11 cellular contexts compared by ENCODE assay signal in the genomic region with DNA sequence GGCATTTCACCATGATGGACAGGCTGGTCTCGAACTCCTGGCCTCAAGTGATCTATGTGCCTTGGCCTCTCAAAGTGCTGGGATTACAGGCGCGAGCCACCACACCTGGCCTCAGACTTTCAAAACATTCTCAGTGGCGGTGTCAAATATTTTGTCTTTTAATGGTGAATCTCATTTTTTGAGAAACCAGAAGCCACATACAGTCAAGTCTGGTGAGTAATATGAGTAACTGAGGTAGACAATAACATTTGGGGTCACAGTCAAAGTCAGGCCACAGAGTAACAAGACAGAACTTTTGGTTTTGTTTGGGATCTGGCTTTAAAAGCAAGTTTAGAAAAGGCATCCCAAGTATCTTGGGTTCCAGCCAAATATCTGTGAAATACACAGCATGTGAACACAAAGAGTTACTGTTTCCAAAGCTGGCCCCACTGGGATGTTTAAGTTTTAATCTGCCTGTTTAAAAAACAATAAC. TPM values are rescaled to one million over a fixed set of nuclear protein-coding genes. Genes with fewer than 3 reads are reported as not detected.
DNase-seq lines count a peak whose midpoint lies in the region; ATAC-seq, FAIRE-seq and TF ChIP-seq lines count a peak whose summit lies in the region.
"Had no signal": no experiment of that assay in that cellular context is flagged by ENCODE, and none has a peak within 500 bp of the region (broad histone marks: within the 10 kb centered on the region; RNA-seq: fewer than 3 reads in every experiment).

No MANE protein-coding gene starts in this region.

- intact Hi-C loops in GM12878 (cut with micrococcal nuclease; ENCODE audit: unreplicated experiment) = no loop called here

- BruUV-seq in GM12878 (replicated peaks; lab: Mats Ljungman, UMichigan) = no TSS peak

- H3K27me3 ChIP-seq in CD4-positive, CD25-positive, alpha-beta regulatory T cell (ENCODE audit: control insufficient read depth, insufficient read depth, low read length) = no peaks in the 10 kb centered on the region
- 0 out of 2 replicates have a peak, but pooled peaks cover 9% of the 10 kb centered on the region for H3K27me3 ChIP-seq in GM23248 (replicated peaks; ENCODE audit: insufficient read depth)
- no peaks in the 10 kb centered on the region for H3K27me3 ChIP-seq in GM12878 (replicated peaks in 1 of 2; ENCODE audit: control insufficient read depth in 2 of 2, insufficient read depth in 2 of 2, low read length in 1 of 2)
- no peaks in the 10 kb centered on the region for H3K27me3 ChIP-seq in GM23338 (ENCODE audit: insufficient read depth)
- H3K27me3 ChIP-seq in gastroesophageal sphincter = peaks cover 6% of the 10 kb centered on the region

- no peaks in the 10 kb centered on the region for H3K9me3 ChIP-seq in CD4-positive, CD25-positive, alpha-beta regulatory T cell (ENCODE audit: control insufficient read depth in 2 of 2, low read length in 2 of 2)
- no peaks in the 10 kb centered on the region for H3K9me3 ChIP-seq in GM23248 (ENCODE audit: low read depth)
- H3K9me3 ChIP-seq in GM12878 (replicated peaks; ENCODE audit: control insufficient read depth, insufficient read depth, low read length) = no peaks in the 10 kb centered on the region; the same call in 2 of the 3 replicates
- H3K9me3 ChIP-seq in gastroesophageal sphincter = no peaks in the 10 kb centered on the region

- H4K20me1 ChIP-seq in GM23248 (ENCODE audit: insufficient read depth) = no peaks in the 10 kb centered on the region
- peaks cover 7% of the 10 kb centered on the region; the same call in 1 of the 2 replicates for H4K20me1 ChIP-seq in GM12878 (ENCODE audit: control insufficient read depth, insufficient read depth)
- no peaks in the 10 kb centered on the region for H4K20me1 ChIP-seq in GM23338 (replicated peaks; ENCODE audit: insufficient read depth)

- H3K36me3 Mint-ChIP-seq in CD4-positive, CD25-positive, alpha-beta regulatory T cell = peaks cover 72% of the 10 kb centered on the region
- no peaks in the 10 kb centered on the region; the same call in 2 of the 3 replicates for H3K36me3 Mint-ChIP-seq in GM23338 (ENCODE audit: low read depth)

- in situ Hi-C loops in GM23248 (cut with MboI) = no loop called here
- in situ Hi-C loops in GM12878 (cut with MboI) = no loop called here

- peaks cover 74% of the 10 kb centered on the region for H3K4me1 ChIP-seq in CD4-positive, CD25-positive, alpha-beta regulatory T cell (ENCODE audit: control insufficient read depth, insufficient read depth, low read length, poor library complexity, severe bottlenecking)
- H3K4me1 ChIP-seq in GM23248 (ENCODE audit: insufficient read depth) = no peaks in the 10 kb centered on the region
- peaks cover 55% of the 10 kb centered on the region for H3K4me1 ChIP-seq in GM12878 (ENCODE audit: control insufficient read depth, insufficient read depth, low read length)
- H3K4me1 ChIP-seq in GM23338 (ENCODE audit: insufficient read depth) = peaks cover 4% of the 10 kb centered on the region; the same call in 1 of the 2 replicates
- H3K4me1 ChIP-seq in gastroesophageal sphincter = peaks cover 0 to 12% (median 0%) of the 10 kb centered on the region in 3 donors

- TF ChIP-seq EP300 in GM12878 (IDR thresholded peaks at IDR 0.05; ENCODE audit: borderline replicate concordance in 1 of 2, control insufficient read depth in 1 of 2, low read depth in 2 of 2, low read length in 2 of 2) = no peak
- TF ChIP-seq EP300 in gastroesophageal sphincter (IDR thresholded peaks at IDR 0.05) = no peak

- POLR2A ChIA-PET in GM12878 (lab: Charles Lee) = no interaction called here

- CTCF ChIA-PET in GM12878 (lab: Yijun Ruan, JAX) = no interaction called here

- H3K4me2 ChIP-seq in GM23248 (ENCODE audit: unreplicated experiment) (no peak overlapping the region), GM12878 (ENCODE audit: control insufficient read depth, insufficient read depth) (no peak overlapping the region), GM23338 (no peak overlapping the region)

- no peak overlapping the region for H2AFZ ChIP-seq in GM23248
- no peak overlapping the region for H2AFZ ChIP-seq in GM12878 (ENCODE audit: control insufficient read depth, low read depth, low read length)
- no peak overlapping the region for H2AFZ ChIP-seq in GM23338

- no peak overlapping the region for H3K4me3 Mint-ChIP-seq in CD4-positive, CD25-positive, alpha-beta regulatory T cell
- H3K4me3 Mint-ChIP-seq in GM23338 = no peak overlapping the region
- H3K4me3 Mint-ChIP-seq: memory B cell had no signal

- H3K27me3 Mint-ChIP-seq in CD4-positive, CD25-positive, alpha-beta regulatory T cell = no peaks in the 10 kb centered on the region
- peaks cover 14% of the 10 kb centered on the region for H3K27me3 Mint-ChIP-seq in GM23338 (ENCODE audit: insufficient read depth, low read depth, poor library complexity)

- H3K9ac ChIP-seq in GM23248 (no peak overlapping the region), GM12878 (ENCODE audit: control insufficient read depth, insufficient read depth, low read length) (no peak overlapping the region)

- FAIRE-seq in GM12878 (lab: Jason Lieb, UNC) = no peak
- FAIRE-seq in GM12892 (lab: Jason Lieb, UNC) = no peak

- RAD21 ChIA-PET in GM12878 (lab: Charles Lee; ENCODE audit: unreplicated experiment) = no interaction called here

- 90 to 96% methylated on average over 4 of the region's 4 CpGs for WGBS in GM23248 (ENCODE audit: low coverage in 1 of 2, low lambda C conversion rate in 2 of 2, missing lambda C conversion rate in 2 of 2), 2 experiments
- WGBS in GM12878 (ENCODE audit: insufficient coverage, insufficient replicate concordance, low lambda C conversion rate, missing lambda C conversion rate) = 69% methylated on average over 4 of the region's 4 CpGs
- 86 to 96% methylated on average over 1 to 4 of the region's 4 CpGs for WGBS in gastroesophageal sphincter (ENCODE audit: low coverage in 1 of 2), 2 donors

- peak overlapping the region in 2 of 3 donors; percentile 56 to 63 for H3K27ac Mint-ChIP-seq in CD4-positive, CD25-positive, alpha-beta regulatory T cell
- no peak overlapping the region for H3K27ac Mint-ChIP-seq in GM23338
- H3K27ac Mint-ChIP-seq: activated T-helper 2 cell treated with anti-CD3 and anti-CD28 coated beads, Interferon-gamma antibody, Interleukin-2, Interleukin-4, amounts not matched to agents 10 μg/mL and 5 μg/mL and 100 μg/mL, durations not matched to agents 14 hours and 24 hours and 36 hours; memory B cell had no signal

- TF ChIP-seq RAD21 in GM12878 (IDR thresholded peaks at IDR 0.05; ENCODE audit: insufficient read depth, low read depth, low read length) = no peak

- SMC1A ChIA-PET in GM12878 (lab: Charles Lee; ENCODE audit: uncharacterized antibody, unreplicated experiment) = interaction anchor here (1.0 to 1.2 kb wide), 2 partner anchors 11 to 12 kb away, joined by 3 read pairs; no protein-coding TSS in a partner anchor

- DNase-seq in CD4-positive, CD25-positive, alpha-beta regulatory T cell = peak in 1 of 3 donors; percentile 67
- DNase-seq in GM23248 (peak; percentile 60), GM12878 (ENCODE audit: low read depth, low spot score) (no peak), myocyte (ENCODE audit: low read depth) (peak; percentile 55), NCI-H524 treated with DMSO at 0.1 percent for 48 hours (lab: John Stamatoyannopoulos, UW) (no peak), GM12892 (ENCODE audit: insufficient read length) (no peak), GM23338 (ENCODE audit: low spot score) (no peak)

- H3K27ac ChIP-seq in CD4-positive, CD25-positive, alpha-beta regulatory T cell (ENCODE audit: insufficient read depth, low read length, poor library complexity, severe bottlenecking) = peak overlapping the region; percentile 29
- H3K27ac ChIP-seq in GM23248 (no peak overlapping the region), GM12878 (ENCODE audit: control insufficient read depth, insufficient read depth) (no peak overlapping the region), GM23338 (ENCODE audit: low read depth) (no peak overlapping the region), gastroesophageal sphincter (no peak overlapping the region)

- peaks cover 49% of the 10 kb centered on the region for H3K36me3 ChIP-seq in CD4-positive, CD25-positive, alpha-beta regulatory T cell (ENCODE audit: control insufficient read depth, insufficient read depth, low read length)
- H3K36me3 ChIP-seq in GM23248 (ENCODE audit: low read depth) (no peaks in the 10 kb centered on the region), GM12878 (ENCODE audit: control insufficient read depth in 2 of 2, insufficient read depth in 2 of 2, low read length in 1 of 2) (peaks cover 13 to 42% of the 10 kb centered on the region in 2 experiments), GM23338 (ENCODE audit: insufficient read depth) (no peaks in the 10 kb centered on the region), gastroesophageal sphincter (no peaks in the 10 kb centered on the region)

- H3K79me2 ChIP-seq in GM23248 (ENCODE audit: insufficient read depth) (no peaks in the 10 kb centered on the region), GM12878 (ENCODE audit: control insufficient read depth, insufficient read depth, low read length) (peaks cover 2% of the 10 kb centered on the region), GM23338 (replicated peaks; ENCODE audit: insufficient read depth) (no peaks in the 10 kb centered on the region)

- peak in 1 of 2 donors; percentile 29 for ATAC-seq in CD4-positive, CD25-positive, alpha-beta regulatory T cell (ENCODE audit: low read depth in 2 of 2)
- ATAC-seq in GM12878 (no peak), GM23338 (no peak), gastroesophageal sphincter (no peak)

- no peak for TF ChIP-seq POLR2A in GM12878 (IDR thresholded peaks at IDR 0.05; ENCODE audit: low read depth, low read length)
- no peak for TF ChIP-seq POLR2A in GM12892 (IDR thresholded peaks at IDR 0.05; ENCODE audit: low read depth, low read length)
- TF ChIP-seq POLR2A in gastroesophageal sphincter (IDR thresholded peaks at IDR 0.05) = no peak

- H3K9me2 ChIP-seq in GM23248 (ENCODE audit: insufficient read depth) = no peaks in the 10 kb centered on the region
- H3K9me2 ChIP-seq in GM23338 (ENCODE audit: insufficient read depth) = peaks cover 4% of the 10 kb centered on the region; the same call in 1 of the 2 replicates

- H3F3A ChIP-seq in GM23248 (ENCODE audit: insufficient read depth) (0 out of 2 replicates have a peak, but pooled peaks cover 5% of the 10 kb centered on the region), GM23338 (replicated peaks; ENCODE audit: low read depth) (no peaks in the 10 kb centered on the region)

- no peak overlapping the region for H3K4me3 ChIP-seq in CD4-positive, CD25-positive, alpha-beta regulatory T cell (ENCODE audit: low read depth, low read length)
- H3K4me3 ChIP-seq in GM23248 = no peak overlapping the region
- no peak overlapping the region for H3K4me3 ChIP-seq in GM12878
- H3K4me3 ChIP-seq in GM23338 = no peak overlapping the region
- H3K4me3 ChIP-seq in gastroesophageal sphincter = no peak overlapping the region

- TF ChIP-seq CTCF in GM12878 (IDR thresholded peaks at IDR 0.05 in 2 of 3, conservative IDR thresholded peaks at IDR 0.05 in 1 of 3; ENCODE audit: control insufficient read depth in 2 of 3, extremely low read depth in 1 of 3, insufficient read depth in 1 of 3, low read depth in 3 of 3, low read length in 3 of 3) (no peak), GM23338 (conservative IDR thresholded peaks at IDR 0.05; ENCODE audit: low read depth in 2 of 2) (no peak), gastroesophageal sphincter (IDR thresholded peaks at IDR 0.05) (no peak)

- peaks cover 0 to 1% (median 0%) of the 10 kb centered on the region in 7 donors for H3K9me3 Mint-ChIP-seq in CD4-positive, CD25-positive, alpha-beta regulatory T cell
- peaks cover 3% of the 10 kb centered on the region; the same call in 1 of the 3 replicates for H3K9me3 Mint-ChIP-seq in GM23338
- H3K9me3 Mint-ChIP-seq: activated T-helper 2 cell treated with anti-CD3 and anti-CD28 coated beads, Interferon-gamma antibody, Interleukin-2, Interleukin-4, amounts not matched to agents 10 μg/mL and 5 μg/mL and 100 μg/mL, durations not matched to agents 14 hours and 24 hours and 36 hours; memory B cell had no signal

- H3K4me1 Mint-ChIP-seq in CD4-positive, CD25-positive, alpha-beta regulatory T cell = peaks cover 27 to 90% (median 69%) of the 10 kb centered on the region in 4 donors
- H3K4me1 Mint-ChIP-seq in GM23338 = peaks cover 40% of the 10 kb centered on the region

RNA-seq across cellular contexts. Expression of a gene that starts 5.6 kb away (rescaled TPM):
- total RNA-seq in CD4-positive, CD25-positive, alpha-beta regulatory T cell = 13.0 TPM
- 1 to 10 TPM in 3 of 4 donors, under 1 TPM in 1; 0.91 to 1.8 (median 1.5) TPM for polyA plus RNA-seq in CD4-positive, CD25-positive, alpha-beta regulatory T cell
- total RNA-seq in GM23248 (2014; rRNA removed; shearing (Covaris generic)) = not detected in 2 replicates
- not detected in 2 replicates for polyA plus RNA-seq in GM23248 (2016; fragmentation: Nextera tagmentation; extraction: Ambion mirVana)
- total RNA-seq in GM12878 (2013; cell fraction: nucleolus; rRNA removed) = 59.4 and 63.4 TPM in 2 replicates
- 1.5 and 2.1 TPM in 2 replicates for total RNA-seq in GM12878 (2014; rRNA removed)
- 2.6 and 2.7 TPM in 2 replicates for total RNA-seq in GM12878 (2014; rRNA removed; fragmentation: Illumina TruSeq; extraction: Trizol)
- 1.6 and 2.2 TPM in 2 replicates for total RNA-seq in GM12878 (2021)
- polyA plus RNA-seq in GM12878 (2011; ENCODE audit: low read depth) = 0.21 TPM
- polyA plus RNA-seq in GM12878 (2011; rRNA removed) = 2.9 and 3.7 TPM in 2 replicates
- 0.75 and 0.79 TPM in 2 replicates for polyA plus RNA-seq in GM12878 (2011; cell fraction: cytosol; rRNA removed)
- polyA plus RNA-seq in GM12878 (2011; cell fraction: nucleus; rRNA removed) = 3.0 and 3.5 TPM in 2 replicates
- polyA plus RNA-seq in GM12878 (2012) = 0.31 and 0.35 TPM in 2 replicates
- polyA plus RNA-seq in GM12878 (2014; fragmentation: Illumina TruSeq; extraction: Trizol) = 0.14 and 0.87 TPM in 2 replicates
- 1 to 10 TPM in 1 of 2 experiments, under 1 TPM in 1; 0.33 to 1.6 TPM for polyA plus RNA-seq in GM12878 (2014; fragmentation: Nextera tagmentation; extraction: Ambion mirVana)
- 1.3 TPM in 2 replicates for polyA plus RNA-seq in GM12878 (2014; rRNA removed)
- polyA plus RNA-seq in GM12878 (2016; fragmentation: Nextera tagmentation; extraction: Ambion mirVana) = 1 to 10 TPM; 1.6 to 2.0 TPM
- polyA minus RNA-seq in GM12878 (2011; rRNA and poly(A)+ RNA removed) = 3.3 and 3.4 TPM in 2 replicates
- polyA minus RNA-seq in GM12878 (2011; cell fraction: cytosol; rRNA and poly(A)+ RNA removed) = not detected in 2 replicates
- 2.7 and 4.8 TPM in 2 replicates for polyA minus RNA-seq in GM12878 (2011; cell fraction: nucleus; rRNA and poly(A)+ RNA removed)
- not detected in 2 replicates for total RNA-seq in myocyte
- polyA plus RNA-seq in myocyte (2012) = not detected
- polyA plus RNA-seq in GM12892 (2012; ENCODE audit: missing spikeins) = not detected
- not detected in 2 replicates for total RNA-seq in GM23338 (2014; rRNA removed; shearing (Covaris generic))
- not detected in 2 replicates for polyA plus RNA-seq in GM23338 (2016; fragmentation: Nextera tagmentation; extraction: Ambion mirVana)
- not detected for total RNA-seq in gastroesophageal sphincter
- total RNA-seq: epithelial cell of proximal tubule had no signal

RNA-seq across cellular contexts. Expression of a gene that starts 40.1 kb away (rescaled TPM):
- 3.2 TPM for total RNA-seq in CD4-positive, CD25-positive, alpha-beta regulatory T cell
- under 1 TPM in 3 of 4 donors, not detected in 1; 0.01 to 0.05 (median 0.03) TPM for polyA plus RNA-seq in CD4-positive, CD25-positive, alpha-beta regulatory T cell
- not detected in 2 replicates for total RNA-seq in GM23248 (2014; rRNA removed; shearing (Covaris generic))
- not detected in 2 replicates for polyA plus RNA-seq in GM23248 (2016; fragmentation: Nextera tagmentation; extraction: Ambion mirVana)
- total RNA-seq in GM12878 (2013; cell fraction: nucleolus; rRNA removed) = 0.04 and 0.49 TPM in 2 replicates
- total RNA-seq in GM12878 (2014; rRNA removed) = not detected in 2 replicates
- not detected in 2 replicates for total RNA-seq in GM12878 (2014; rRNA removed; fragmentation: Illumina TruSeq; extraction: Trizol)
- total RNA-seq in GM12878 (2021) = 0.03 and 0.05 TPM in 2 replicates
- polyA plus RNA-seq in GM12878 (2011; ENCODE audit: low read depth) = not detected
- polyA plus RNA-seq in GM12878 (2011; rRNA removed) = 0.01 TPM in 1 of 2 replicates, not detected in the other
- under 0.01 TPM in 2 replicates for polyA plus RNA-seq in GM12878 (2011; cell fraction: cytosol; rRNA removed)
- 0.06 TPM in 2 replicates for polyA plus RNA-seq in GM12878 (2011; cell fraction: nucleus; rRNA removed)
- 0.03 TPM in 1 of 2 replicates, not detected in the other for polyA plus RNA-seq in GM12878 (2012)
- polyA plus RNA-seq in GM12878 (2014; fragmentation: Illumina TruSeq; extraction: Trizol) = 0.01 TPM in 1 of 2 replicates, not detected in the other
- polyA plus RNA-seq in GM12878 (2014; fragmentation: Nextera tagmentation; extraction: Ambion mirVana) = not detected
- 0.01 TPM in 1 of 2 replicates, not detected in the other for polyA plus RNA-seq in GM12878 (2014; rRNA removed)
- not detected for polyA plus RNA-seq in GM12878 (2016; fragmentation: Nextera tagmentation; extraction: Ambion mirVana)
- polyA minus RNA-seq in GM12878 (2011; rRNA and poly(A)+ RNA removed) = 0.21 TPM in 1 of 2 replicates, not detected in the other
- polyA minus RNA-seq in GM12878 (2011; cell fraction: cytosol; rRNA and poly(A)+ RNA removed) = not detected in 2 replicates
- not detected in 2 replicates for polyA minus RNA-seq in GM12878 (2011; cell fraction: nucleus; rRNA and poly(A)+ RNA removed)
- total RNA-seq in myocyte = not detected in 2 replicates
- not detected for polyA plus RNA-seq in myocyte (2012)
- 0.02 TPM for polyA plus RNA-seq in GM12892 (2012; ENCODE audit: missing spikeins)
- 13.5 and 15.9 TPM in 2 replicates for total RNA-seq in GM23338 (2014; rRNA removed; shearing (Covaris generic))
- polyA plus RNA-seq in GM23338 (2016; fragmentation: Nextera tagmentation; extraction: Ambion mirVana) = 3.5 and 3.7 TPM in 2 replicates
- 1 to 10 TPM in 2 of 4 donors, under 1 TPM in 2; 0.46 to 4.2 (median 0.81) TPM for total RNA-seq in gastroesophageal sphincter

RNA-seq across cellular contexts. Expression of a gene that starts 53.7 kb away (rescaled TPM):
- 160 TPM for total RNA-seq in CD4-positive, CD25-positive, alpha-beta regulatory T cell
- 10 to 100 TPM; 48.9 to 79.2 (median 52.2) TPM for polyA plus RNA-seq in CD4-positive, CD25-positive, alpha-beta regulatory T cell
- total RNA-seq in GM23248 (2014; rRNA removed; shearing (Covaris generic)) = not detected in 2 replicates
- polyA plus RNA-seq in GM23248 (2016; fragmentation: Nextera tagmentation; extraction: Ambion mirVana) (not detected in 2 replicates), GM12878 (2011; rRNA removed) (59.1 and 79.1 TPM in 2 replicates), GM12878 (2014; fragmentation: Illumina TruSeq; extraction: Trizol) (30.1 and 37.5 TPM in 2 replicates), GM12878 (2014; fragmentation: Nextera tagmentation; extraction: Ambion mirVana) (1 to 10 TPM; 3.3 to 5.4 TPM), GM12878 (2014; rRNA removed) (63.7 and 65.8 TPM in 2 replicates), GM12878 (2016; fragmentation: Nextera tagmentation; extraction: Ambion mirVana) (10 to 100 TPM; 59.0 to 60.2 TPM), GM23338 (2016; fragmentation: Nextera tagmentation; extraction: Ambion mirVana) (not detected in 2 replicates)
- 205 and 218 TPM in 2 replicates for total RNA-seq in GM12878 (2013; cell fraction: nucleolus; rRNA removed)
- total RNA-seq in GM12878 (2014; rRNA removed) (61.0 and 68.1 TPM in 2 replicates), GM12878 (2014; rRNA removed; fragmentation: Illumina TruSeq; extraction: Trizol) (30.2 and 31.6 TPM in 2 replicates), GM12878 (2021) (68.8 and 77.8 TPM in 2 replicates), myocyte (not detected in 2 replicates), gastroesophageal sphincter (1 to 10 TPM in 3 of 4 donors, under 1 TPM in 1; 0.67 to 3.1 (median 1.7) TPM)
- 9.7 TPM for polyA plus RNA-seq in GM12878 (2011; ENCODE audit: low read depth)
- 101 and 123 TPM in 2 replicates for polyA plus RNA-seq in GM12878 (2011; cell fraction: cytosol; rRNA removed)
- 141 and 178 TPM in 2 replicates for polyA plus RNA-seq in GM12878 (2011; cell fraction: nucleus; rRNA removed)
- 22.0 and 26.1 TPM in 2 replicates for polyA plus RNA-seq in GM12878 (2012)
- 62.8 and 82.6 TPM in 2 replicates for polyA minus RNA-seq in GM12878 (2011; rRNA and poly(A)+ RNA removed)
- polyA minus RNA-seq in GM12878 (2011; cell fraction: cytosol; rRNA and poly(A)+ RNA removed) = 25.3 and 35.1 TPM in 2 replicates
- 39.8 and 66.1 TPM in 2 replicates for polyA minus RNA-seq in GM12878 (2011; cell fraction: nucleus; rRNA and poly(A)+ RNA removed)
- polyA plus RNA-seq in myocyte (2012) = not detected
- 3.3 TPM for polyA plus RNA-seq in GM12892 (2012; ENCODE audit: missing spikeins)
- total RNA-seq in GM23338 (2014; rRNA removed; shearing (Covaris generic)) = 0.42 TPM in 1 of 2 replicates, not detected in the other
- total RNA-seq: epithelial cell of proximal tubule had no signal

Comparison
In these comparisons a context has a peak if more than half of its experiments do, and no peak if none do; other contexts are left out.
1. DNase-seq: peak in GM23248 (single experiment) and myocyte (single experiment); none in GM12878 (single experiment), NCI-H524 treated with DMSO at 0.1 percent for 48 hours (single experiment), GM12892 (single experiment) and GM23338 (single experiment).
2. RNA of a gene that starts 53.7 kb away (total RNA-seq): 160 TPM in CD4-positive, CD25-positive, alpha-beta regulatory T cell (single experiment) and 30.2 to 218 TPM in GM12878; 0.67 to 3.1 TPM in gastroesophageal sphincter, 0.42 TPM in GM23338, not detected in GM23248 and not detected in myocyte; every median in the first group is over 4 times any median in the second.